In the genomic region with DNA sequence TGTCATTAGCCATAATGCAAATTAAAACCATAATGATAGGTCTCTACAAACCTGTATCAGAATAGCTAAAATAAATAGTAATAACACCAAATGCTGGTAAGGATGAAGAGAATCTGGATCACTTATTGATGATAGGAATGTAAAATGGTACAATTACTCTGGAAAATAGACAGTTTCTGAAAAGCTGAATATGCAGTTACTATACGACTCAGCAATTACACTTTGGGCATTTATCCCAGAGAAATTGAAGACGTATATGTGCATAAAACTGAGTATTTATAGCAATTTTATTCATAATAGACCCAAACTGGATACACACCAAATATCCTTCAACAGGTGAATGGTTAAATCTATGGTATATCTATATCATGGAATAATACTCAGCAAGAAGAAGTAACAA, we compare ENCODE assay signal across 4 cellular contexts.
A peak's percentile ranks its signal among the peaks of the same experiment; 100 is the strongest.
TF ChIP-seq lines count a peak whose summit lies in the region.

No MANE protein-coding gene starts in this region.

TF ChIP-seq in SK-N-SH treated with all-trans-retinoic acid at 6 μM for 48 hours, 23 proteins besides CTCF, POLR2A, EP300 and RAD21:
- TF ChIP-seq, protein P1, sequence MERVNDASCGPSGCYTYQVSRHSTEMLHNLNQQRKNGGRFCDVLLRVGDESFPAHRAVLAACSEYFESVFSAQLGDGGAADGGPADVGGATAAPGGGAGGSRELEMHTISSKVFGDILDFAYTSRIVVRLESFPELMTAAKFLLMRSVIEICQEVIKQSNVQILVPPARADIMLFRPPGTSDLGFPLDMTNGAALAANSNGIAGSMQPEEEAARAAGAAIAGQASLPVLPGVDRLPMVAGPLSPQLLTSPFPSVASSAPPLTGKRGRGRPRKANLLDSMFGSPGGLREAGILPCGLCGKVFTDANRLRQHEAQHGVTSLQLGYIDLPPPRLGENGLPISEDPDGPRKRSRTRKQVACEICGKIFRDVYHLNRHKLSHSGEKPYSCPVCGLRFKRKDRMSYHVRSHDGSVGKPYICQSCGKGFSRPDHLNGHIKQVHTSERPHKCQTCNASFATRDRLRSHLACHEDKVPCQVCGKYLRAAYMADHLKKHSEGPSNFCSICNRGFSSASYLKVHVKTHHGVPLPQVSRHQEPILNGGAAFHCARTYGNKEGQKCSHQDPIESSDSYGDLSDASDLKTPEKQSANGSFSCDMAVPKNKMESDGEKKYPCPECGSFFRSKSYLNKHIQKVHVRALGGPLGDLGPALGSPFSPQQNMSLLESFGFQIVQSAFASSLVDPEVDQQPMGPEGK (CRISPR knock-in tag; IDR thresholded peaks at IDR 0.05; ENCODE audit: borderline replicate concordance): no peak
- peak; percentile 70; the same call in 1 of the 2 replicates for TF ChIP-seq ZNF8 (CRISPR knock-in tag; IDR thresholded peaks at IDR 0.05)
TF ChIP-seq in SK-N-SH treated with all-trans-retinoic acid at 6 μM for 48 hours: peak in this region for 1.

TF ChIP-seq in SK-N-SH, 30 proteins besides CTCF, POLR2A, EP300 and RAD21:
- TF ChIP-seq TCF12 (IDR thresholded peaks at IDR 0.05) (no peak), NFIC (IDR thresholded peaks at IDR 0.05; ENCODE audit: borderline replicate concordance) (no peak), RFX5 (IDR thresholded peaks at IDR 0.05; ENCODE audit: low read length) (no peak), FOSL2 (IDR thresholded peaks at IDR 0.05; ENCODE audit: borderline replicate concordance, low read depth) (no peak), FOXJ3 (CRISPR knock-in tag; IDR thresholded peaks at IDR 0.05) (no peak), GATA2 (CRISPR knock-in tag; IDR thresholded peaks at IDR 0.05) (no peak), TEAD4 (IDR thresholded peaks at IDR 0.05; ENCODE audit: borderline replicate concordance, insufficient read depth) (no peak), JUND (IDR thresholded peaks at IDR 0.05) (no peak), SIN3A (IDR thresholded peaks at IDR 0.05; ENCODE audit: borderline replicate concordance, low read depth, low read length) (no peak), CHD2 (IDR thresholded peaks at IDR 0.05; ENCODE audit: low read length, partially characterized antibody) (no peak), SMC3 (IDR thresholded peaks at IDR 0.05; ENCODE audit: low read depth, low read length) (no peak)
- TF ChIP-seq, protein P2, sequence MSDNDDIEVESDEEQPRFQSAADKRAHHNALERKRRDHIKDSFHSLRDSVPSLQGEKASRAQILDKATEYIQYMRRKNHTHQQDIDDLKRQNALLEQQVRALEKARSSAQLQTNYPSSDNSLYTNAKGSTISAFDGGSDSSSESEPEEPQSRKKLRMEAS (IDR thresholded peaks at IDR 0.05; ENCODE audit: low read depth): no peak

TF ChIP-seq in HEK293, 187 proteins besides CTCF, POLR2A, EP300 and RAD21:
- TF ChIP-seq SCRT2 (tag by site-specific recombination; IDR thresholded peaks at IDR 0.05) (peak; percentile 46; the same call in 1 of the 2 replicates), ZNF248 (tag by site-specific recombination; IDR thresholded peaks at IDR 0.05) (no peak), ZNF670 (tag by site-specific recombination; IDR thresholded peaks at IDR 0.05; ENCODE audit: low read depth) (no peak)
- TF ChIP-seq, protein P3, sequence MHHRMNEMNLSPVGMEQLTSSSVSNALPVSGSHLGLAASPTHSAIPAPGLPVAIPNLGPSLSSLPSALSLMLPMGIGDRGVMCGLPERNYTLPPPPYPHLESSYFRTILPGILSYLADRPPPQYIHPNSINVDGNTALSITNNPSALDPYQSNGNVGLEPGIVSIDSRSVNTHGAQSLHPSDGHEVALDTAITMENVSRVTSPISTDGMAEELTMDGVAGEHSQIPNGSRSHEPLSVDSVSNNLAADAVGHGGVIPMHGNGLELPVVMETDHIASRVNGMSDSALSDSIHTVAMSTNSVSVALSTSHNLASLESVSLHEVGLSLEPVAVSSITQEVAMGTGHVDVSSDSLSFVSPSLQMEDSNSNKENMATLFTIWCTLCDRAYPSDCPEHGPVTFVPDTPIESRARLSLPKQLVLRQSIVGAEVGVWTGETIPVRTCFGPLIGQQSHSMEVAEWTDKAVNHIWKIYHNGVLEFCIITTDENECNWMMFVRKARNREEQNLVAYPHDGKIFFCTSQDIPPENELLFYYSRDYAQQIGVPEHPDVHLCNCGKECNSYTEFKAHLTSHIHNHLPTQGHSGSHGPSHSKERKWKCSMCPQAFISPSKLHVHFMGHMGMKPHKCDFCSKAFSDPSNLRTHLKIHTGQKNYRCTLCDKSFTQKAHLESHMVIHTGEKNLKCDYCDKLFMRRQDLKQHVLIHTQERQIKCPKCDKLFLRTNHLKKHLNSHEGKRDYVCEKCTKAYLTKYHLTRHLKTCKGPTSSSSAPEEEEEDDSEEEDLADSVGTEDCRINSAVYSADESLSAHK (tag by site-specific recombination; IDR thresholded peaks at IDR 0.05): no peak

TF ChIP-seq in K562, 482 proteins besides CTCF, POLR2A, EP300 and RAD21:
- TF ChIP-seq MAFF (IDR thresholded peaks at IDR 0.05; ENCODE audit: low read length) (0 out of 2 replicates have a peak, but pooled peaks have one; percentile 6), PHF21A (IDR thresholded peaks at IDR 0.05; ENCODE audit: borderline replicate concordance, low read depth) (no peak), CEBPB (tag; IDR thresholded peaks at IDR 0.05) (no peak), TAF9B (IDR thresholded peaks at IDR 0.05; ENCODE audit: partially characterized antibody) (no peak), POLR3G (IDR thresholded peaks at IDR 0.05; ENCODE audit: extremely low read depth, insufficient read length, insufficient replicate concordance) (no peak), C11orf30 (IDR thresholded peaks at IDR 0.05; ENCODE audit: low read depth) (0 out of 2 replicates have a peak, but pooled peaks have one; percentile 30), ZNF316 (IDR thresholded peaks at IDR 0.05) (peak; percentile 60)
